Comparison of ENCODE assay signal across 15 cellular contexts in the genomic region with DNA sequence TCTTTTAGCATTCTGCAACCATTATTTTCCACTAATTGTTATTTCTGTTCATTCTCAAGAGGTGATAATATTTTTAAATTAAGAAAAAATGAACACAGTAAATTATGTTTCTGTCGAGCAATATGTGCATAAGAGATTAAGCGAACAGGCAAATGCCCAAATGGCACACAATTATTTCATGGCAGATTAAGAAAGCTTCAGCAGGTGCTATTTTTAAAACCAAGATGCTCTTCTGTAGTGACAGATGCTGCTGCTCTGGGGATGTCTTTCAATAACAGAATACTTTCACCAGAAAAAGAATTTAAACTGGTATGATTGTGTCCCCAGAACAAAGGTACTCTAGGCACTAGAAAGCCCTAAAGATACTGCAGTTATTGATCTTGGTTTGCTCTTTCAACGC.
"Had no signal": no experiment of that assay in that cellular context is flagged by ENCODE, and none has a peak within 500 bp of the region (broad histone marks: within the 10 kb centered on the region; RNA-seq: fewer than 3 reads in every experiment).

No MANE protein-coding gene starts in this region.

- H3K4me3 ChIP-seq: esophagus muscularis mucosa, gastrocnemius medialis, heart right ventricle, prostate gland, right lobe of liver, spleen, testis, tibial nerve had no signal

- H3K27ac ChIP-seq: epithelial cell of prostate, esophagus muscularis mucosa, gastrocnemius medialis, heart right ventricle, parathyroid adenoma, prostate gland, right lobe of liver, spleen, testis, tibial nerve had no signal

- H3K27me3 ChIP-seq: esophagus muscularis mucosa, gastrocnemius medialis, heart right ventricle, right lobe of liver, spleen, testis, tibial nerve had no signal

- H3K9ac ChIP-seq: parathyroid adenoma had no signal

- H3K79me2 ChIP-seq: parathyroid adenoma had no signal

- DNase-seq: effector memory CD8-positive, alpha-beta T cell; spleen; stimulated activated CD4-positive, alpha-beta T cell treated with anti-CD3 and anti-CD28 coated beads, Interleukin-15, amount 100 ng/mL, for 24 hours; stimulated activated CD4-positive, alpha-beta T cell treated with anti-CD3 and anti-CD28 coated beads, Interleukin-1b, Interleukin-23, amount 100 ng/mL, for 48 hours; stimulated activated CD4-positive, alpha-beta T cell treated with anti-CD3 and anti-CD28 coated beads, Interleukin-4, amount 100 ng/mL, for 24 hours; testis had no signal

- H3K4me1 ChIP-seq: esophagus muscularis mucosa, parathyroid adenoma, prostate gland, right lobe of liver, spleen, testis, tibial nerve had no signal

- H3K36me3 ChIP-seq: esophagus muscularis mucosa, gastrocnemius medialis, heart right ventricle, prostate gland, right lobe of liver, spleen, tibial nerve had no signal

- H3K9me3 ChIP-seq: esophagus muscularis mucosa, gastrocnemius medialis, heart right ventricle, prostate gland, right lobe of liver, spleen, testis, tibial nerve had no signal

- H2AFZ ChIP-seq: parathyroid adenoma had no signal

- ATAC-seq: effector memory CD8-positive, alpha-beta T cell; gastrocnemius medialis; stimulated activated memory B cell treated with anti-CD40 and anti-IgM and Interleukin-4, amounts not matched to agents 10 μg/mL and 1 μg/mL and 100 μg/mL, for 72 hours had no signal
